16 cellular contexts compared by ENCODE assay signal in genomic region chr10:122713091-122713885, GRCh38. TPM values are rescaled to one million over a fixed set of nuclear protein-coding genes. Genes with fewer than 3 reads are reported as not detected.
A peak's percentile ranks its signal among the peaks of the same experiment; 100 is the strongest.
DNase-seq lines count a peak whose midpoint lies in the region; ATAC-seq, FAIRE-seq and TF ChIP-seq lines count a peak whose summit lies in the region.
"Had no signal": no experiment of that assay in that cellular context is flagged by ENCODE, and none has a peak within 500 bp of the region (broad histone marks: within the 10 kb centered on the region; RNA-seq: fewer than 3 reads in every experiment).

No MANE protein-coding gene starts in this region.

- POLR2A ChIA-PET in K562 (lab: Yijun Ruan, JAX), result interaction anchor here (0.6 to 0.7 kb wide), 2 partner anchors 420 to 843 kb away, joined by 3 read pairs; no protein-coding TSS in a partner anchor

- H2AFZ ChIP-seq in K562 (ENCODE audit: low read depth, low read length), result no peak overlapping the region

- no TSS peak for BruUV-seq in K562 (replicated peaks; lab: Mats Ljungman, UMichigan)

- H3K27me3 ChIP-seq in BLaER1 (no peaks in the 10 kb centered on the region), K562 (ENCODE audit: control insufficient read depth in 2 of 2, insufficient read depth in 2 of 2, low read length in 2 of 2) (peaks cover 0 to 20% of the 10 kb centered on the region in 2 experiments; a peak in 2 of 5 replicates), skeletal muscle satellite cell (ENCODE audit: control insufficient read depth, insufficient read depth, low read length) (peaks cover 72% of the 10 kb centered on the region)

- TF ChIP-seq POLR2A in NB4 (IDR thresholded peaks at IDR 0.05; ENCODE audit: extremely low read depth, insufficient read length), result no peak
- no peak for TF ChIP-seq POLR2A in K562 (conservative IDR thresholded peaks at IDR 0.05)

- H3K4me1 ChIP-seq in BLaER1 (peaks cover 30% of the 10 kb centered on the region), K562 (replicated peaks in 1 of 2; ENCODE audit: control insufficient read depth in 2 of 2, insufficient read depth in 2 of 2, low read length in 2 of 2) (no peaks in the 10 kb centered on the region), skeletal muscle satellite cell (ENCODE audit: control insufficient read depth, insufficient read depth, low read length) (no peaks in the 10 kb centered on the region)
- H3K4me1 ChIP-seq: Caco-2 had no signal

- H3K9me3 ChIP-seq in BLaER1 (no peaks in the 10 kb centered on the region), K562 (replicated peaks; ENCODE audit: control insufficient read depth, insufficient read depth, low read depth, low read length) (no peaks in the 10 kb centered on the region), skeletal muscle satellite cell (replicated peaks; ENCODE audit: low read length) (no peaks in the 10 kb centered on the region)
- H3K9me3 ChIP-seq: Caco-2 had no signal

- H3K36me3 ChIP-seq in BLaER1 (no peaks in the 10 kb centered on the region), K562 (ENCODE audit: control insufficient read depth, insufficient read depth, low read length) (no peaks in the 10 kb centered on the region), skeletal muscle satellite cell (ENCODE audit: insufficient read depth, low read length) (no peaks in the 10 kb centered on the region)

- WGBS in K562 (ENCODE audit: insufficient coverage, low coverage, missing lambda C conversion rate), result 0% methylated on average over 6 of the region's 7 CpGs

- H3K27ac Mint-ChIP-seq in mesothelial cell of epicardium, result no peak overlapping the region
- H3K27ac Mint-ChIP-seq: CD8-positive, alpha-beta T cell; H9 had no signal

- TF ChIP-seq RAD21 in K562 (CRISPR knock-in tag; conservative IDR thresholded peaks at IDR 0.05 in 1 of 2, IDR thresholded peaks at IDR 0.05 in 1 of 2), result no peak

- H4K20me1 ChIP-seq in BLaER1, result no peaks in the 10 kb centered on the region
- H4K20me1 ChIP-seq in K562 (replicated peaks; ENCODE audit: control insufficient read depth, insufficient read depth, low read length), result no peaks in the 10 kb centered on the region

- no peaks in the 10 kb centered on the region for H3K9me3 Mint-ChIP-seq in mesothelial cell of epicardium
- H3K9me3 Mint-ChIP-seq: CD8-positive, alpha-beta T cell; H9 had no signal

- intact Hi-C loops in K562 (cut with micrococcal nuclease), result no loop called here

- no peaks in the 10 kb centered on the region for H3K79me2 ChIP-seq in K562 (ENCODE audit: control insufficient read depth, insufficient read depth, low read length)

- H3K27ac ChIP-seq in BLaER1, result no peak overlapping the region
- no peak overlapping the region for H3K27ac ChIP-seq in K562 (ENCODE audit: extremely low read depth, low read depth, low read length)
- H3K27ac ChIP-seq: C4-2B had no signal

- H3K4me3 ChIP-seq in BLaER1 (no peak overlapping the region), NB4 (ENCODE audit: low read depth, low read length) (no peak overlapping the region), K562 (no peak overlapping the region), skeletal muscle satellite cell (ENCODE audit: low read length) (no peak overlapping the region)

- H3K9ac ChIP-seq in BLaER1 (no peak overlapping the region), K562 (ENCODE audit: insufficient read depth in 1 of 2, low read depth in 2 of 2, low read length in 2 of 2) (no peak overlapping the region), skeletal muscle satellite cell (ENCODE audit: low read depth, low read length) (no peak overlapping the region)

- H3K9me1 ChIP-seq in K562 (ENCODE audit: control insufficient read depth, insufficient read depth, low read length), result no peaks in the 10 kb centered on the region

- no peak for TF ChIP-seq CTCF in NB4 (IDR thresholded peaks at IDR 0.05; ENCODE audit: low read depth, low read length)
- TF ChIP-seq CTCF in K562 (IDR thresholded peaks at IDR 0.05 in 2 of 3, conservative IDR thresholded peaks at IDR 0.05 in 1 of 3; ENCODE audit: insufficient read depth in 2 of 3, low read depth in 1 of 3, low read length in 3 of 3), result no peak
- no peak for TF ChIP-seq CTCF in mesothelial cell of epicardium (IDR thresholded peaks at IDR 0.05; ENCODE audit: unreplicated experiment)

- H3K4me1 Mint-ChIP-seq in mesothelial cell of epicardium, result no peaks in the 10 kb centered on the region

- peak; percentile 74 for DNase-seq in NB4 (ENCODE audit: low read depth)
- DNase-seq in K562 (ENCODE audit: extremely low read depth in 1 of 4, low spot score in 3 of 4), result no peak
- no peak for DNase-seq in mesothelial cell of epicardium (ENCODE audit: low spot score in 2 of 2, unreplicated experiment in 2 of 2)
- no peak for DNase-seq in HCEC 1CT
- no peak for DNase-seq in DMS 273 treated with DMSO at 0.1 percent for 48 hours (lab: John Stamatoyannopoulos, UW)
- DNase-seq: 8988T; Caco-2; CD8-positive, alpha-beta T cell; GOT3; H9 had no signal

- no peaks in the 10 kb centered on the region for H3K36me3 Mint-ChIP-seq in mesothelial cell of epicardium
- H3K36me3 Mint-ChIP-seq: CD8-positive, alpha-beta T cell had no signal

- no peak for ATAC-seq in K562
- ATAC-seq: CD8-positive, alpha-beta T cell; HepG2 had no signal

- H3K4me2 ChIP-seq in BLaER1 (peak overlapping the region; percentile 10; the same call in 1 of the 2 replicates), K562 (ENCODE audit: insufficient read depth, low read length) (no peak overlapping the region), skeletal muscle satellite cell (ENCODE audit: low read length) (peak overlapping the region; percentile 23)

- FAIRE-seq in K562 (lab: Jason Lieb, UNC), result no peak
- FAIRE-seq: HepG2, HTR-8/SVneo had no signal

- TF ChIP-seq EP300 in K562 (IDR thresholded peaks at IDR 0.05; ENCODE audit: low read length), result no peak

- CTCF ChIA-PET in K562 (lab: Yijun Ruan, JAX; ENCODE audit: low intra/inter-chr PET ratio), result interaction anchor here (0.7 kb wide), 1 partner anchor 21 kb away, joined by 3 read pairs; no protein-coding TSS in a partner anchor

- H3K4me3 Mint-ChIP-seq in mesothelial cell of epicardium, result no peak overlapping the region
- H3K4me3 Mint-ChIP-seq: CD8-positive, alpha-beta T cell; H9 had no signal

- in situ Hi-C loops in K562 (cut with MboI), result no loop called here

- H3K27me3 Mint-ChIP-seq in mesothelial cell of epicardium (ENCODE audit: low read depth), result peaks cover 44% of the 10 kb centered on the region

TF ChIP-seq in K562, 482 proteins besides CTCF, POLR2A, EP300 and RAD21:
- TF ChIP-seq SPI1 (IDR thresholded peaks at IDR 0.05; ENCODE audit: borderline replicate concordance, low read depth, low read length) (peak; percentile 11; the same call in 1 of the 2 replicates), ZNF830 (CRISPR knock-in tag; IDR thresholded peaks at IDR 0.05) (no peak)

RNA-seq across cellular contexts. Expression of gene C10orf120, which starts 13.6 kb away (rescaled TPM):
- total RNA-seq in K562 (2011; cell fraction: chromatin; rRNA removed; ENCODE audit: low replicate concordance), result not detected in 2 replicates
- total RNA-seq in K562 (2011; cell fraction: nucleolus; rRNA removed), result not detected in 2 replicates
- not detected in 2 replicates for total RNA-seq in K562 (2011; cell fraction: nucleoplasm; rRNA removed)
- total RNA-seq in K562 (2014; rRNA removed), result not detected in 2 replicates
- total RNA-seq in K562 (2014; rRNA removed; fragmentation: Illumina TruSeq; extraction: Trizol), result not detected in 2 replicates
- total RNA-seq in K562 (2015; rRNA removed; fragmentation: Illumina TruSeq; extraction: Trizol), result not detected in 2 replicates
- not detected in 2 replicates for total RNA-seq in K562 (2021)
- polyA plus RNA-seq in K562 (2011; rRNA removed), result not detected in 2 replicates
- polyA plus RNA-seq in K562 (2011; cell fraction: cytosol; rRNA removed), result not detected in 2 replicates
- polyA plus RNA-seq in K562 (2011; cell fraction: nucleus; rRNA removed), result not detected in 2 replicates
- polyA plus RNA-seq in K562 (2012), result not detected in 2 replicates
- polyA plus RNA-seq in K562 (2014; fragmentation: Illumina TruSeq; extraction: Trizol), result not detected in 2 replicates
- polyA plus RNA-seq in K562 (2014; fragmentation: Nextera tagmentation; extraction: Ambion mirVana), result not detected
- not detected in 2 replicates for polyA plus RNA-seq in K562 (2014; rRNA removed)
- polyA minus RNA-seq in K562 (2011; rRNA and poly(A)+ RNA removed), result not detected in 2 replicates
- polyA minus RNA-seq in K562 (2011; cell fraction: cytosol; rRNA and poly(A)+ RNA removed), result not detected in 2 replicates
- not detected in 2 replicates for polyA minus RNA-seq in K562 (2011; cell fraction: nucleus; rRNA and poly(A)+ RNA removed)
- total RNA-seq in skeletal muscle satellite cell (2012; rRNA removed), result not detected in 2 replicates
- not detected in 3 replicates for total RNA-seq in mesothelial cell of epicardium
- total RNA-seq: Caco-2; CD8-positive, alpha-beta T cell; Daoy; H9; HepG2 had no signal
- polyA plus RNA-seq: HepG2 had no signal
